ENCODE assay signal across 11 cellular contexts in genomic region chr5:72503888-72504491, GRCh38. TPM values are rescaled to one million over a fixed set of nuclear protein-coding genes. Genes with fewer than 3 reads are reported as not detected.
DNase-seq lines count a peak whose midpoint lies in the region; ATAC-seq and TF ChIP-seq lines count a peak whose summit lies in the region.
"Had no signal": no experiment of that assay in that cellular context is flagged by ENCODE, and none has a peak within 500 bp of the region (broad histone marks: within the 10 kb centered on the region; RNA-seq: fewer than 3 reads in every experiment).

No MANE protein-coding gene starts in this region.

- no peak overlapping the region for H2BK120ac ChIP-seq in neuronal stem cell (ENCODE audit: low read depth, low read length)

- no peak for ATAC-seq in GM21737 (IDR thresholded peaks at IDR 0.05; ENCODE audit: unreplicated experiment)

- no peak overlapping the region for H3K23ac ChIP-seq in neuronal stem cell (ENCODE audit: low read depth, low read length, poor library complexity)

- TF ChIP-seq POLR2A in NB4 (IDR thresholded peaks at IDR 0.05; ENCODE audit: extremely low read depth, insufficient read length), result no peak

- H3K4me2 ChIP-seq in BLaER1 treated with 17β-estradiol and CSF1 and Interleukin-3, amounts not matched to agents 10 nM and 100 nM, result peak overlapping the region in 8 of 11 experiments; percentile 22 to 89 (median 72); a peak in 14 of 22 replicates
- H3K4me2 ChIP-seq in neuronal stem cell (ENCODE audit: insufficient read depth, low read length, poor library complexity, severe bottlenecking), result no peak overlapping the region

- H3K4ac ChIP-seq in neuronal stem cell (ENCODE audit: low read length), result no peak overlapping the region

- peak; percentile 87 for DNase-seq in NB4 (ENCODE audit: low read depth)
- DNase-seq in fibroblast of gingiva (ENCODE audit: low read depth), result peak; percentile 72
- no peak for DNase-seq in neuronal stem cell (ENCODE audit: low spot score)
- no peak for DNase-seq in foreskin melanocyte
- no peak for DNase-seq in T1000 (lab: John Stamatoyannopoulos, UW)
- no peak for DNase-seq in islet precursor cell
- DNase-seq: activated T-cell treated with anti-CD3 and anti-CD28 coated beads, Interleukin-2, amount 50 U/mL, for 24 hours; CD8-positive, alpha-beta memory T cell; cortex of kidney had no signal

- no peak overlapping the region for H2BK12ac ChIP-seq in neuronal stem cell (ENCODE audit: low read length)

- no peak overlapping the region for H3K14ac ChIP-seq in neuronal stem cell (ENCODE audit: low read length)

- H2BK5ac ChIP-seq in neuronal stem cell (ENCODE audit: low read length), result no peak overlapping the region

- no peaks in the 10 kb centered on the region for H3K36me3 ChIP-seq in BLaER1 treated with 17β-estradiol and CSF1 and Interleukin-3, amounts not matched to agents 10 nM and 100 nM
- no peaks in the 10 kb centered on the region for H3K36me3 ChIP-seq in neuronal stem cell (replicated peaks in 1 of 2; ENCODE audit: control insufficient read depth in 2 of 2, insufficient read depth in 2 of 2, low read length in 2 of 2)

- H3K79me1 ChIP-seq in neuronal stem cell (ENCODE audit: low read depth, low read length), result no peaks in the 10 kb centered on the region

- peak overlapping the region in 4 of 11 experiments; percentile 17 to 56 (median 49); a peak in 8 of 22 replicates for H3K27ac ChIP-seq in BLaER1 treated with 17β-estradiol and CSF1 and Interleukin-3, amounts not matched to agents 10 nM and 100 nM
- no peak overlapping the region for H3K27ac ChIP-seq in neuronal stem cell (replicated peaks; ENCODE audit: low read length)

- no peak for TF ChIP-seq CTCF in NB4 (IDR thresholded peaks at IDR 0.05; ENCODE audit: low read depth, low read length)

- peaks cover 18 to 59% (median 51%) of the 10 kb centered on the region in 10 experiments for H3K4me1 ChIP-seq in BLaER1 treated with 17β-estradiol and CSF1 and Interleukin-3, amounts not matched to agents 10 nM and 100 nM
- peaks cover 2 to 5% of the 10 kb centered on the region in 2 donors for H3K4me1 ChIP-seq in neuronal stem cell (ENCODE audit: control insufficient read depth in 2 of 2, insufficient read depth in 1 of 2, low read depth in 1 of 2, low read length in 2 of 2)

- H4K20me1 ChIP-seq in BLaER1 treated with 17β-estradiol and CSF1 and Interleukin-3, amounts not matched to agents 10 nM and 100 nM, result no peaks in the 10 kb centered on the region

- no peak overlapping the region for H3K4me3 ChIP-seq in BLaER1 treated with 17β-estradiol and CSF1 and Interleukin-3, amounts not matched to agents 10 nM and 100 nM
- H3K4me3 ChIP-seq in NB4 (ENCODE audit: low read depth, low read length) (no peak overlapping the region), neuronal stem cell (ENCODE audit: low read length in 2 of 2) (no peak overlapping the region)

- H2AK5ac ChIP-seq in neuronal stem cell (ENCODE audit: low read depth, low read length), result no peak overlapping the region

- no peaks in the 10 kb centered on the region for H3K9me3 ChIP-seq in BLaER1 treated with 17β-estradiol and CSF1 and Interleukin-3, amounts not matched to agents 10 nM and 100 nM (replicated peaks in 1 of 11)
- H3K9me3 ChIP-seq in neuronal stem cell (replicated peaks in 1 of 2; ENCODE audit: control insufficient read depth in 2 of 2, insufficient read depth in 1 of 2, low read depth in 1 of 2, low read length in 2 of 2), result no peaks in the 10 kb centered on the region

- WGBS in neuronal stem cell (ENCODE audit: extremely low coverage in 2 of 2, insufficient read length in 2 of 2, insufficient replicate concordance in 1 of 2), 2 donors, result no CpG with 5 or more reads among the region's 14 CpGs

- no peak overlapping the region for H3K18ac ChIP-seq in neuronal stem cell (ENCODE audit: low read length)

- H3K9ac ChIP-seq in BLaER1 treated with 17β-estradiol and CSF1 and Interleukin-3, amounts not matched to agents 10 nM and 100 nM, result peak overlapping the region in 2 of 11 experiments; percentile 21 to 37; a peak in 2 of 22 replicates
- H3K9ac ChIP-seq in neuronal stem cell (ENCODE audit: low read depth, low read length, poor library complexity), result no peak overlapping the region

- no peaks in the 10 kb centered on the region for H3K27me3 ChIP-seq in BLaER1 treated with 17β-estradiol and CSF1 and Interleukin-3, amounts not matched to agents 10 nM and 100 nM
- no peaks in the 10 kb centered on the region for H3K27me3 ChIP-seq in neuronal stem cell (ENCODE audit: control insufficient read depth in 3 of 3, insufficient read depth in 3 of 3, low read depth in 1 of 3, low read length in 3 of 3)

- H2AFZ ChIP-seq in neuronal stem cell (ENCODE audit: low read length), result peak overlapping the region; percentile 41

- no peak overlapping the region for H4K8ac ChIP-seq in neuronal stem cell (ENCODE audit: low read depth, low read length)

- no peak overlapping the region for H2BK15ac ChIP-seq in neuronal stem cell (ENCODE audit: low read length)

- H4K91ac ChIP-seq in neuronal stem cell (ENCODE audit: low read depth, low read length, poor library complexity), result no peak overlapping the region

RNA-seq across cellular contexts. Expression of gene ZNF366, which starts 3.2 kb away (rescaled TPM):
- not detected for polyA plus RNA-seq in neuronal stem cell (2013, experiment 1 of 2)
- not detected for polyA plus RNA-seq in neuronal stem cell (2013, experiment 2 of 2)
- polyA plus RNA-seq: CD8-positive, alpha-beta memory T cell had no signal

Comparison
In these comparisons a context has a peak if more than half of its experiments do, and no peak if none do; other contexts are left out.
1. DNase-seq: peak in NB4 (single experiment) and fibroblast of gingiva (single experiment); none in neuronal stem cell (single experiment), foreskin melanocyte (single experiment), T1000 (single experiment) and islet precursor cell (single experiment).